In the genomic region with DNA sequence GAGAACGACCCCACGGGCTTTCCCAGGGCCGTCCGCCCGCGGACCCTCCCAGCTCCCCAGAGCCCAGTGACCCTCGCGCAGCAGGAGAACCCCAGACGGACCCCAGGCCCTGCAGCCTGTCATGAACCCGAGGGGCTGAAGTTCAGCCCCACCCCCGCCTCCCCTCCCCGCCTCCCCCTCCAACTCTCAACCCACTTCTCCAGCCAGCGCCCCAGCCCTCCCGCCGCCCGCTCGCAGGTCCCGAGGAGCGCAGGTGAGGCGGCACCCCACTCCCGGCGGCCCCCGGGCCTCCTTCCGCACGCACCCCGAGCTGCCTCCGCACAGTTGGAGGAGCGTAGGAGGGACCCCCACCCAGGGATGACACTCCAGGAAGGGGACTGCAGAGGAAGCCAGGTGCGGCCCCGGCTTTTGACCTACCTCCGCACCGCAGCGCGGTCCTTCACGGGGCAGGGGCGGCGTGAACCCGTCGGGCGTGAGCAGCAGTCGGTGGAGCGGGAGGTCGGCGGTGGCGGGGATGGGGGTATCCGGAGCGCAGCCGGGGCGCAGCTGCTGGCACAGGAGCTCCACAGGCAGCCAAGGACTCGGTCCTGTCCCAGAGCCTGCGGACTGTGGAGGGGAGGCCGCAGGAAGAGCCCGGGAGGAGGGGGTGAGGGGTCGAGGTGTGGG, we compare ENCODE assay signal across 12 cellular contexts. TPM values are rescaled to one million over a fixed set of nuclear protein-coding genes. Genes with fewer than 3 reads are reported as not detected.
A peak's percentile ranks its signal among the peaks of the same experiment; 100 is the strongest.
DNase-seq lines count a peak whose midpoint lies in the region; ATAC-seq, FAIRE-seq and TF ChIP-seq lines count a peak whose summit lies in the region.
"Had no signal": no experiment of that assay in that cellular context is flagged by ENCODE, and none has a peak within 500 bp of the region (broad histone marks: within the 10 kb centered on the region; RNA-seq: fewer than 3 reads in every experiment).

A gene with protein sequence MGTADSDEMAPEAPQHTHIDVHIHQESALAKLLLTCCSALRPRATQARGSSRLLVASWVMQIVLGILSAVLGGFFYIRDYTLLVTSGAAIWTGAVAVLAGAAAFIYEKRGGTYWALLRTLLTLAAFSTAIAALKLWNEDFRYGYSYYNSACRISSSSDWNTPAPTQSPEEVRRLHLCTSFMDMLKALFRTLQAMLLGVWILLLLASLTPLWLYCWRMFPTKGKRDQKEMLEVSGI (plus strand): TSS at position 194 of the 666 bp plus-strand sequence. CDS start 782 bp downstream, outside the sequence.

- DNase-seq in activated T-cell treated with anti-CD3 and anti-CD28 coated beads, Interleukin-2, amount 50 U/mL, for 1 hour: peak; percentile 39
- DNase-seq in activated T-cell treated with anti-CD3 and anti-CD28 coated beads for 4 hours: no peak
- no peak for DNase-seq in natural killer cell treated with Interleukin-12 subunit alpha and Interleukin-12 subunit beta and Interleukin-15 and Interleukin-18, amount 100 ng/mL, for 72 hours (ENCODE audit: low spot score)
- DNase-seq in GM12891 (ENCODE audit: insufficient read length, low spot score): no peak
- DNase-seq in activated effector memory CD4-positive, alpha-beta T cell treated with anti-CD3 and anti-CD28 coated beads, Interleukin-2, amount 50 U/mL, for 16 hours: no peak
- DNase-seq in NCI-H2029 treated with DMSO at 0.1 percent for 48 hours (lab: John Stamatoyannopoulos, UW): no peak
- DNase-seq: RPMI8226 had no signal

- no peaks in the 10 kb centered on the region for H3K4me1 ChIP-seq in urinary bladder (ENCODE audit: insufficient read depth)
- H3K4me1 ChIP-seq: HAP-1 had no signal

- ATAC-seq in esophagus mucosa: peak; percentile 19
- ATAC-seq in natural killer cell treated with Interleukin-12 subunit alpha and Interleukin-12 subunit beta and Interleukin-15 and Interleukin-18, amount 100 ng/mL, for 72 hours: no peak

- peaks cover under 1% of the 10 kb centered on the region for H3K36me3 Mint-ChIP-seq in natural killer cell treated with Interleukin-12 subunit alpha and Interleukin-12 subunit beta and Interleukin-15 and Interleukin-18, amount 100 ng/mL, for 72 hours

- peaks cover 0 to 8% of the 10 kb centered on the region in 2 donors for H3K4me1 Mint-ChIP-seq in natural killer cell treated with Interleukin-12 subunit alpha and Interleukin-12 subunit beta and Interleukin-15 and Interleukin-18, amount 100 ng/mL, for 72 hours (ENCODE audit: low read depth in 2 of 2)

- no peaks in the 10 kb centered on the region for H3K9me3 Mint-ChIP-seq in natural killer cell treated with Interleukin-12 subunit alpha and Interleukin-12 subunit beta and Interleukin-15 and Interleukin-18, amount 100 ng/mL, for 72 hours

- no peak for FAIRE-seq in GM12891 (lab: Jason Lieb, UNC)
- FAIRE-seq: colon had no signal

- H3K27ac Mint-ChIP-seq in natural killer cell treated with Interleukin-12 subunit alpha and Interleukin-12 subunit beta and Interleukin-15 and Interleukin-18, amount 100 ng/mL, for 72 hours: no peak within 1 kb of the TSS

- peak within 1 kb of the TSS; percentile 59 for H3K27ac ChIP-seq in urinary bladder (ENCODE audit: low read depth)

- peak within 1 kb of the TSS; percentile 49 for H3K4me3 Mint-ChIP-seq in natural killer cell treated with Interleukin-12 subunit alpha and Interleukin-12 subunit beta and Interleukin-15 and Interleukin-18, amount 100 ng/mL, for 72 hours

- no peak for TF ChIP-seq POLR2A in GM12891 (IDR thresholded peaks at IDR 0.05; ENCODE audit: low read depth, low read length)

- H3K27me3 Mint-ChIP-seq in natural killer cell treated with Interleukin-12 subunit alpha and Interleukin-12 subunit beta and Interleukin-15 and Interleukin-18, amount 100 ng/mL, for 72 hours: peaks cover 36% of the 10 kb centered on the region in 2 donors

- 3% methylated on average over 54 of the region's 54 CpGs for WGBS in urinary bladder

- H3K4me3 ChIP-seq in urinary bladder (ENCODE audit: low read depth, low read length): peak within 1 kb of the TSS; percentile 70
- H3K4me3 ChIP-seq: HAP-1 had no signal

- no peaks in the 10 kb centered on the region for H3K36me3 ChIP-seq in urinary bladder (ENCODE audit: insufficient read depth)
- H3K36me3 ChIP-seq: HAP-1 had no signal

TF ChIP-seq in GM12891, 5 proteins besides CTCF, POLR2A, EP300 and RAD21:
- TF ChIP-seq POLR2AphosphoS5 (IDR thresholded peaks at IDR 0.05; ENCODE audit: low read depth, low read length) (no peak), SPI1 (IDR thresholded peaks at IDR 0.05; ENCODE audit: low read depth, low read length) (no peak), TAF1 (IDR thresholded peaks at IDR 0.05; ENCODE audit: low read depth, low read length) (no peak), PAX5 (IDR thresholded peaks at IDR 0.05; ENCODE audit: insufficient read depth, low read length, severe bottlenecking) (no peak), POU2F2 (IDR thresholded peaks at IDR 0.05; ENCODE audit: low read depth, low read length) (no peak)

RNA-seq across cellular contexts. Expression of the gene that starts here (rescaled TPM):
- total RNA-seq in esophagus mucosa: 2.6 TPM
- under 1 TPM in 1 of 2 donors, not detected in 1; 0.64 TPM for total RNA-seq in natural killer cell treated with Interleukin-12 subunit alpha and Interleukin-12 subunit beta and Interleukin-15 and Interleukin-18, amount 100 ng/mL, for 72 hours
- 20.8 TPM for total RNA-seq in urinary bladder
- 56.1 TPM for polyA plus RNA-seq in urinary bladder
- polyA plus RNA-seq in GM12891 (2012; ENCODE audit: low read depth, missing spikeins): not detected
- polyA plus RNA-seq: BJ had no signal
